Comparison of ENCODE assay signal across 8 cellular contexts in genomic region chr3:152524198-152525140, GRCh38.
DNase-seq lines count a peak whose midpoint lies in the region; ATAC-seq and TF ChIP-seq lines count a peak whose summit lies in the region.

No MANE protein-coding gene starts in this region.

- ATAC-seq in GM18517 (IDR thresholded peaks at IDR 0.05; ENCODE audit: unreplicated experiment) (peak; percentile 71), HG03439 (IDR thresholded peaks at IDR 0.05; ENCODE audit: unreplicated experiment) (peak; percentile 69)

- H3K4me3 ChIP-seq in astrocyte of the cerebellum (ENCODE audit: low read depth, low read length), result no peak overlapping the region

- DNase-seq in COR-L47 (lab: John Stamatoyannopoulos, UW) (peak; percentile 63), NOMO-1 (lab: John Stamatoyannopoulos, UW; ENCODE audit: unreplicated experiment in 2 of 2) (peak; percentile 15 to 86), astrocyte of the cerebellum (ENCODE audit: low read depth) (peak; percentile 41), kidney glomerular epithelial cell (lab: John Stamatoyannopoulos, UW) (peak; percentile 30), stromal cell of bone marrow (ENCODE audit: low read depth) (peak; percentile 33)
- no peak for DNase-seq in activated effector memory CD4-positive, alpha-beta T cell treated with Interleukin-2 at 50 U/mL for 16 hours

- peak; percentile 63 for TF ChIP-seq CTCF in astrocyte of the cerebellum (IDR thresholded peaks at IDR 0.05; ENCODE audit: low read depth, low read length, missing control alignments)

- in situ Hi-C loops in astrocyte of the cerebellum (cut with HindIII; ENCODE audit: low sequenced_read_pairs), result no loop called here
